In the genomic region with DNA sequence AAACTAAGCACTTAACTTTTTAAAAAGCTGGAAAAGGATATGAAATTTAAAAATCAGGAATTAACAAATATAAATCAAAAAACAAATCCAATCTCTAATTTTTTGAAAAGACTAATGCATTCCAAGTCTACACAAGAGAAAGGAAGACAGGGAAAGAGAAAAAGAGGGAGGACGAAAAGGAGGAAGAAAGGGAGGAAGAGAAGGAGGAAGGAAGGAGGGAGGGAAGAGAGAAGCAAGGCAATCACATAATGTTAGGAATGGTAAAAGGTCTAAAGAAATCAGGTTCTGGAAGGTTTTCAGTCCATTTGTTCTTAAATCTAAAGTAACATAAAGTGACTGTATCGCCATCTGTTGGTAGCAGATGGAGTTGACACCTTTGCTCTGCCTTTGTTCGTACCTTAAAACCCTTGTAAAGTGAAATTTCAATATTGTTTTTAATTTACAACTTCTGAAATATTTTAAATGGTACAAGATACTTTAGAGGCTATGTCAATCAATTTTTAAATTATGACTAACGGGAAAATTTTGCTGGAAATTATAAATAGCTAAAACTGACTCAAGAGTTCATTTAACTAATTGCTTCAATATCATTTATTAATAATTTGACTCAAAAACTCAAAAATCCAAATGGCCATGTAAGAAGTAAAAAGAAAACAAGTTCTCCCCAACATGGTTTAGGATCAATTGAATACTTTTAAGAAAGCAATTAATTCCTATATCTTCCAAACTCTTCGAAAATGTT, we compare ENCODE assay signal across 8 cellular contexts. TPM values are rescaled to one million over a fixed set of nuclear protein-coding genes. Genes with fewer than 3 reads are reported as not detected.
A peak's percentile ranks its signal among the peaks of the same experiment; 100 is the strongest.
DNase-seq lines count a peak whose midpoint lies in the region; ATAC-seq and TF ChIP-seq lines count a peak whose summit lies in the region.

No MANE protein-coding gene starts in this region.

- H3K27me3 ChIP-seq in MM.1S (replicated peaks; ENCODE audit: insufficient read depth, low read length) (no peaks in the 10 kb centered on the region), WERI-Rb-1 (ENCODE audit: insufficient read depth, low read depth, severe bottlenecking) (no peaks in the 10 kb centered on the region), smooth muscle cell (ENCODE audit: low read depth) (peaks cover 41% of the 10 kb centered on the region)

- no peaks in the 10 kb centered on the region for H3F3A ChIP-seq in MM.1S (ENCODE audit: insufficient read depth, low read length)
- no peaks in the 10 kb centered on the region for H3F3A ChIP-seq in smooth muscle cell (ENCODE audit: low read depth)

- H3K9me2 ChIP-seq in MM.1S (replicated peaks; ENCODE audit: insufficient read depth, low read length): no peaks in the 10 kb centered on the region

- WGBS in smooth muscle cell (ENCODE audit: low lambda C conversion rate): 25% methylated on average over 5 of the region's 5 CpGs

- peaks cover 7 to 11% of the 10 kb centered on the region in 2 donors for H3K27me3 Mint-ChIP-seq in natural killer cell (ENCODE audit: low read depth in 2 of 2)
- H3K27me3 Mint-ChIP-seq in natural killer cell treated with Interleukin-12 subunit alpha and Interleukin-12 subunit beta and Interleukin-15 and Interleukin-18, amount 100 ng/mL, for 72 hours: peaks cover 9 to 17% of the 10 kb centered on the region in 2 donors

- no peak overlapping the region for H3K4me3 Mint-ChIP-seq in natural killer cell
- H3K4me3 Mint-ChIP-seq in natural killer cell treated with Interleukin-12 subunit alpha and Interleukin-12 subunit beta and Interleukin-15 and Interleukin-18, amount 100 ng/mL, for 72 hours: no peak overlapping the region

- H3K4me2 ChIP-seq in MM.1S (ENCODE audit: low read depth, low read length) (no peak overlapping the region), smooth muscle cell (no peak overlapping the region)

- no peaks in the 10 kb centered on the region for H3K9me3 Mint-ChIP-seq in natural killer cell
- no peaks in the 10 kb centered on the region for H3K9me3 Mint-ChIP-seq in natural killer cell treated with Interleukin-12 subunit alpha and Interleukin-12 subunit beta and Interleukin-15 and Interleukin-18, amount 100 ng/mL, for 72 hours

- H3K36me3 Mint-ChIP-seq in natural killer cell: no peaks in the 10 kb centered on the region
- H3K36me3 Mint-ChIP-seq in natural killer cell treated with Interleukin-12 subunit alpha and Interleukin-12 subunit beta and Interleukin-15 and Interleukin-18, amount 100 ng/mL, for 72 hours: no peaks in the 10 kb centered on the region

- H3K36me3 ChIP-seq in MM.1S (replicated peaks; ENCODE audit: insufficient read depth, low read length) (no peaks in the 10 kb centered on the region), WERI-Rb-1 (no peaks in the 10 kb centered on the region), smooth muscle cell (ENCODE audit: low read depth) (no peaks in the 10 kb centered on the region)

- DNase-seq in natural killer cell (no peak), MM.1S (peak; percentile 55), WERI-Rb-1 (no peak), fibroblast of the conjunctiva (ENCODE audit: low read depth) (peak; percentile 51), smooth muscle cell (lab: John Stamatoyannopoulos, UW; ENCODE audit: unreplicated experiment) (no peak), posterior vena cava (ENCODE audit: low spot score) (no peak)
- no peak for DNase-seq in natural killer cell treated with Interleukin-12 subunit alpha and Interleukin-12 subunit beta and Interleukin-15 and Interleukin-18, amount 100 ng/mL, for 72 hours (ENCODE audit: low spot score)

- no peak overlapping the region for H3K27ac Mint-ChIP-seq in natural killer cell
- H3K27ac Mint-ChIP-seq in natural killer cell treated with Interleukin-12 subunit alpha and Interleukin-12 subunit beta and Interleukin-15 and Interleukin-18, amount 100 ng/mL, for 72 hours: no peak overlapping the region

- peak in 1 of 3 donors; percentile 46 for ATAC-seq in natural killer cell
- no peak for ATAC-seq in natural killer cell treated with Interleukin-12 subunit alpha and Interleukin-12 subunit beta and Interleukin-15 and Interleukin-18, amount 100 ng/mL, for 72 hours
- ATAC-seq in HG03520 (IDR thresholded peaks at IDR 0.05; ENCODE audit: unreplicated experiment): no peak

- H3K4me1 Mint-ChIP-seq in natural killer cell: no peaks in the 10 kb centered on the region
- peaks cover 3 to 6% of the 10 kb centered on the region in 2 donors for H3K4me1 Mint-ChIP-seq in natural killer cell treated with Interleukin-12 subunit alpha and Interleukin-12 subunit beta and Interleukin-15 and Interleukin-18, amount 100 ng/mL, for 72 hours (ENCODE audit: low read depth in 2 of 2)

- H3K4me1 ChIP-seq in MM.1S (ENCODE audit: low read length): 0 out of 2 replicates have a peak, but pooled peaks cover 4% of the 10 kb centered on the region
- H3K4me1 ChIP-seq in smooth muscle cell (ENCODE audit: low read depth): no peaks in the 10 kb centered on the region

- no peak overlapping the region for H3K9ac ChIP-seq in MM.1S (ENCODE audit: low read length)
- no peak overlapping the region for H3K9ac ChIP-seq in smooth muscle cell (ENCODE audit: low read depth)

- H2AFZ ChIP-seq in MM.1S (ENCODE audit: low read length) (no peak overlapping the region), smooth muscle cell (ENCODE audit: low read depth) (no peak overlapping the region)

- no peaks in the 10 kb centered on the region for H3K79me2 ChIP-seq in MM.1S (ENCODE audit: low read length)
- H3K79me2 ChIP-seq in smooth muscle cell (ENCODE audit: low read depth): no peaks in the 10 kb centered on the region

- H3K9me3 ChIP-seq in MM.1S (replicated peaks; ENCODE audit: insufficient read depth, low read length) (no peaks in the 10 kb centered on the region), WERI-Rb-1 (ENCODE audit: severe bottlenecking) (no peaks in the 10 kb centered on the region), smooth muscle cell (replicated peaks; ENCODE audit: low read depth) (no peaks in the 10 kb centered on the region)

- peak; percentile 81 for TF ChIP-seq CTCF in natural killer cell (IDR thresholded peaks at IDR 0.05)
- peak; percentile 46 for TF ChIP-seq CTCF in MM.1S (IDR thresholded peaks at IDR 0.05; ENCODE audit: low read length)
- peak; percentile 40 for TF ChIP-seq CTCF in WERI-Rb-1 (IDR thresholded peaks at IDR 0.05; ENCODE audit: low read depth, low read length)
- TF ChIP-seq CTCF in smooth muscle cell (IDR thresholded peaks at IDR 0.05; ENCODE audit: borderline replicate concordance, insufficient read depth, poor library complexity, severe bottlenecking): peak; percentile 78

- H3K27ac ChIP-seq in MM.1S (ENCODE audit: low read length) (no peak overlapping the region), WERI-Rb-1 (no peak overlapping the region), smooth muscle cell (ENCODE audit: low read depth) (no peak overlapping the region)

- H4K20me1 ChIP-seq in MM.1S (ENCODE audit: insufficient read depth, low read length) (no peaks in the 10 kb centered on the region), smooth muscle cell (ENCODE audit: low read depth) (no peaks in the 10 kb centered on the region)

- no peak overlapping the region for H3K4me3 ChIP-seq in MM.1S (ENCODE audit: low read length)
- H3K4me3 ChIP-seq in WERI-Rb-1 (ENCODE audit: low read depth, low read length): no peak overlapping the region
- H3K4me3 ChIP-seq in smooth muscle cell: no peak overlapping the region

- intact Hi-C loops in natural killer cell (cut with micrococcal nuclease): no loop called here
- intact Hi-C loops in posterior vena cava (cut with DNase I): loop anchor here in 1 of 2 donors (10.0 kb wide), 1 partner anchor 1060 kb away; no protein-coding TSS in a partner anchor

RNA-seq across cellular contexts. Expression of gene CDYL2, which starts 20.4 kb away (rescaled TPM):
- total RNA-seq in natural killer cell (10 to 100 TPM in 1 of 3 donors, 1 to 10 TPM in 2; 2.7 to 14.5 (median 3.4) TPM), smooth muscle cell (2.9 and 4.7 TPM in 2 replicates), posterior vena cava (10 to 100 TPM; 12.1 to 16.0 TPM)
- 100 to 1,000 TPM in 1 of 2 donors, 10 to 100 TPM in 1; 15.8 to 114 TPM for total RNA-seq in natural killer cell treated with Interleukin-12 subunit alpha and Interleukin-12 subunit beta and Interleukin-15 and Interleukin-18, amount 100 ng/mL, for 72 hours
- 1.9 and 2.0 TPM in 2 replicates for polyA plus RNA-seq in smooth muscle cell

Comparison
In these comparisons a context has a peak if more than half of its experiments do, and no peak if none do; other contexts are left out.
1. DNase-seq: peak in MM.1S (single experiment) and fibroblast of the conjunctiva (single experiment); none in natural killer cell (single experiment), natural killer cell treated with Interleukin-12 subunit alpha and Interleukin-12 subunit beta and Interleukin-15 and Interleukin-18, amount 100 ng/mL, for 72 hours (single experiment), WERI-Rb-1 (single experiment), smooth muscle cell (single experiment) and posterior vena cava (single experiment).
2. Peak in every context shown above with its lines, with median percentiles within 50 percentile points of each other: CTCF ChIP-seq.